ENCODE assay signal across 12 cellular contexts in the genomic region with DNA sequence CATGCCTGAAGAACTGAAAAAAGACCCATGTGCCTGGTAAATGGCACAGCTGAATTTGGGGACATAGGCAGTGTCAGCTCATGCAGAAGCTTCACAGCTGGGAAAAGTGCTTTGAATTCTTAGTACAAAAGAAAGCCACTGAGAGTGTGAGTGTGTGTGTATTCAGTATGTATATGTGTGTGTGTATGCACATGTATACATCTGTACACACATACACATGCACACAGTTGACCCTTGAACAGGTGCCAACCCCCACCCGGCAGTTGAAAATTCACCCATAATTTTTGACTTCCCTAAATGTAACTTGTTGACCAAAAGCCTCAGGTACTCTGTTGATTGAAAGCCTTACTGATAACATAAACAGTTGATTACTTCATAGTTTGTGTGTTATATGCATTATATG. TPM values are rescaled to one million over a fixed set of nuclear protein-coding genes. Genes with fewer than 3 reads are reported as not detected.
A peak's percentile ranks its signal among the peaks of the same experiment; 100 is the strongest.
DNase-seq lines count a peak whose midpoint lies in the region; ATAC-seq, FAIRE-seq and TF ChIP-seq lines count a peak whose summit lies in the region.
"Had no signal": no experiment of that assay in that cellular context is flagged by ENCODE, and none has a peak within 500 bp of the region (broad histone marks: within the 10 kb centered on the region; RNA-seq: fewer than 3 reads in every experiment).

No MANE protein-coding gene starts in this region.

- H2BK120ac ChIP-seq in mesenchymal stem cell (ENCODE audit: low read depth, low read length), result no peak overlapping the region

- H3K27ac Mint-ChIP-seq in T-helper 2 cell treated with Interferon-gamma antibody and Interleukin-4, amounts not matched to agents 5 μg/mL and 100 μg/mL, for 36 hours, result peak overlapping the region; percentile 95

- H3K4me1 ChIP-seq in BE2C, result no peaks in the 10 kb centered on the region
- peaks cover 6% of the 10 kb centered on the region for H3K4me1 ChIP-seq in mesenchymal stem cell (ENCODE audit: control insufficient read depth, insufficient read depth, low read depth, low read length)
- H3K4me1 ChIP-seq in PC-3 (ENCODE audit: insufficient read depth, low read length), result peaks cover 25% of the 10 kb centered on the region
- H3K4me1 ChIP-seq: uterus had no signal

- no peaks in the 10 kb centered on the region for H3F3A ChIP-seq in PC-3 (ENCODE audit: low read length, unreplicated experiment)

- H3K9me3 Mint-ChIP-seq in T-helper 2 cell treated with Interferon-gamma antibody and Interleukin-4, amounts not matched to agents 5 μg/mL and 100 μg/mL, for 36 hours, result no peaks in the 10 kb centered on the region

- H3K9ac ChIP-seq in mesenchymal stem cell (ENCODE audit: low read length) (no peak overlapping the region), PC-3 (ENCODE audit: low read length) (no peak overlapping the region)

- no peak for FAIRE-seq in GM12891 (lab: Jason Lieb, UNC)
- FAIRE-seq: HTR-8/SVneo had no signal

- H3K27me3 Mint-ChIP-seq in T-helper 2 cell treated with Interferon-gamma antibody and Interleukin-4, amounts not matched to agents 5 μg/mL and 100 μg/mL, for 36 hours (ENCODE audit: low read depth), result no peaks in the 10 kb centered on the region

- no peak for DNase-seq in BE2C
- DNase-seq in GM12891 (ENCODE audit: insufficient read length, low spot score), result no peak
- DNase-seq in T-helper 2 cell treated with Interferon-gamma antibody and Interleukin-4, amounts not matched to agents 5 μg/mL and 100 μg/mL, for 36 hours (ENCODE audit: low spot score), result no peak
- DNase-seq in mesenchymal stem cell, result no peak
- no peak for DNase-seq in D341Med (ENCODE audit: low spot score)
- DNase-seq in WERI-Rb-1, result no peak
- no peak for DNase-seq in PC-3
- DNase-seq in DMS 273 (lab: John Stamatoyannopoulos, UW; ENCODE audit: unreplicated experiment), result no peak
- DNase-seq: NCI-H524, uterus had no signal

- 67% methylated on average over 1 of the region's 1 CpG for WGBS in mesenchymal stem cell

- H2BK12ac ChIP-seq in mesenchymal stem cell (ENCODE audit: low read length in 2 of 2), result no peak overlapping the region

- no peak overlapping the region for H3K18ac ChIP-seq in mesenchymal stem cell (ENCODE audit: low read depth in 1 of 2, low read length in 2 of 2)

- no peaks in the 10 kb centered on the region for H3K79me1 ChIP-seq in mesenchymal stem cell (replicated peaks; ENCODE audit: low read length, poor library complexity, severe bottlenecking)

- no TSS peak for BruUV-seq in PC-3 (replicated peaks; lab: Mats Ljungman, UMichigan)

- 0 out of 2 replicates have a peak, but pooled peaks have one; percentile 13 for TF ChIP-seq POLR2A in GM12891 (IDR thresholded peaks at IDR 0.05; ENCODE audit: low read depth, low read length)

- no peaks in the 10 kb centered on the region for H3K36me3 Mint-ChIP-seq in T-helper 2 cell treated with Interferon-gamma antibody and Interleukin-4, amounts not matched to agents 5 μg/mL and 100 μg/mL, for 36 hours (ENCODE audit: low read depth)

- H3K4me3 Mint-ChIP-seq in T-helper 2 cell treated with Interferon-gamma antibody and Interleukin-4, amounts not matched to agents 5 μg/mL and 100 μg/mL, for 36 hours, result peak overlapping the region; percentile 77

- CTCF ChIA-PET in PC-3 (lab: Charles Lee), result no interaction called here

- peaks cover 60% of the 10 kb centered on the region for H3K4me1 Mint-ChIP-seq in T-helper 2 cell treated with Interferon-gamma antibody and Interleukin-4, amounts not matched to agents 5 μg/mL and 100 μg/mL, for 36 hours (ENCODE audit: low read depth)

- H3K23ac ChIP-seq in mesenchymal stem cell (ENCODE audit: low read length in 2 of 2), result no peak overlapping the region

- H2BK5ac ChIP-seq in mesenchymal stem cell (ENCODE audit: low read depth, low read length, poor library complexity, severe bottlenecking), result no peak overlapping the region

- POLR2A ChIA-PET in PC-3 (lab: Charles Lee; ENCODE audit: unreplicated experiment), result no interaction called here

- no peak overlapping the region for H4K8ac ChIP-seq in mesenchymal stem cell (ENCODE audit: low read length)

- no peaks in the 10 kb centered on the region for H3K9me2 ChIP-seq in PC-3 (replicated peaks; ENCODE audit: low read length)

- H3K4me3 ChIP-seq in BE2C (ENCODE audit: low read depth, low read length), result peak overlapping the region; percentile 65
- no peak overlapping the region for H3K4me3 ChIP-seq in mesenchymal stem cell (ENCODE audit: insufficient read depth in 1 of 2, low read depth in 1 of 2, low read length in 2 of 2)
- no peak overlapping the region for H3K4me3 ChIP-seq in WERI-Rb-1 (ENCODE audit: low read depth, low read length)
- no peak overlapping the region for H3K4me3 ChIP-seq in PC-3 (ENCODE audit: low read length)
- H3K4me3 ChIP-seq: uterus had no signal

- no peak overlapping the region for H4K91ac ChIP-seq in mesenchymal stem cell (ENCODE audit: low read length)

- H2AFZ ChIP-seq in mesenchymal stem cell (ENCODE audit: low read depth, low read length) (no peak overlapping the region), PC-3 (ENCODE audit: low read length) (no peak overlapping the region)

- H3K14ac ChIP-seq in mesenchymal stem cell (ENCODE audit: low read length in 2 of 2), result no peak overlapping the region

- no peaks in the 10 kb centered on the region for H3K36me3 ChIP-seq in BE2C
- no peaks in the 10 kb centered on the region for H3K36me3 ChIP-seq in mesenchymal stem cell (ENCODE audit: control insufficient read depth in 1 of 2, insufficient read depth in 2 of 2, low read depth in 1 of 2, low read length in 2 of 2)
- no peaks in the 10 kb centered on the region for H3K36me3 ChIP-seq in WERI-Rb-1
- no peaks in the 10 kb centered on the region; the same call in 1 of the 2 replicates for H3K36me3 ChIP-seq in PC-3 (ENCODE audit: low read depth, low read length)
- H3K36me3 ChIP-seq: uterus had no signal

- H3K4me2 ChIP-seq in mesenchymal stem cell (ENCODE audit: low read length, poor library complexity, severe bottlenecking) (no peak overlapping the region), PC-3 (ENCODE audit: low read length) (no peak overlapping the region)

- H3K4ac ChIP-seq in mesenchymal stem cell (ENCODE audit: low read depth in 1 of 2, low read length in 2 of 2), result no peak overlapping the region

- H3K79me2 ChIP-seq in PC-3 (ENCODE audit: low read length), result no peaks in the 10 kb centered on the region

- intact Hi-C loops in PC-3 (cut with micrococcal nuclease), result loop anchor here (5.0 to 10.0 kb wide), 3 partner anchors 150 to 468 kb away; partner anchors contain the start of genes CENPU and IRF2

- no peaks in the 10 kb centered on the region for H3K9me3 ChIP-seq in BE2C
- no peaks in the 10 kb centered on the region for H3K9me3 ChIP-seq in mesenchymal stem cell (ENCODE audit: control insufficient read depth, low read length)
- no peaks in the 10 kb centered on the region for H3K9me3 ChIP-seq in WERI-Rb-1 (ENCODE audit: severe bottlenecking)
- H3K9me3 ChIP-seq in PC-3 (ENCODE audit: low read length), result no peaks in the 10 kb centered on the region
- H3K9me3 ChIP-seq: uterus had no signal

- no peak for ATAC-seq in PC-3

- H2AK5ac ChIP-seq in mesenchymal stem cell (ENCODE audit: low read length, severe bottlenecking), result peak overlapping the region; percentile 61

- TF ChIP-seq CTCF in BE2C (IDR thresholded peaks at IDR 0.05; ENCODE audit: low read depth, low read length) (no peak), WERI-Rb-1 (IDR thresholded peaks at IDR 0.05; ENCODE audit: low read depth, low read length) (no peak), PC-3 (conservative IDR thresholded peaks at IDR 0.05; ENCODE audit: low read depth, low read length) (no peak)

- H2BK15ac ChIP-seq in mesenchymal stem cell (ENCODE audit: low read depth, poor library complexity, severe bottlenecking), result no peak overlapping the region

- H3K27me3 ChIP-seq in BE2C, result no peaks in the 10 kb centered on the region
- H3K27me3 ChIP-seq in mesenchymal stem cell (ENCODE audit: control insufficient read depth in 1 of 2, insufficient read depth in 1 of 2, low read length in 2 of 2), result no peaks in the 10 kb centered on the region
- no peaks in the 10 kb centered on the region for H3K27me3 ChIP-seq in WERI-Rb-1 (ENCODE audit: insufficient read depth, low read depth, severe bottlenecking)
- H3K27me3 ChIP-seq in PC-3 (ENCODE audit: low read length), result no peaks in the 10 kb centered on the region
- H3K27me3 ChIP-seq: uterus had no signal

- H3K27ac ChIP-seq in mesenchymal stem cell (ENCODE audit: low read length, poor library complexity, severe bottlenecking) (no peak overlapping the region), WERI-Rb-1 (no peak overlapping the region), PC-3 (ENCODE audit: low read length) (no peak overlapping the region)
- H3K27ac ChIP-seq: uterus, VCaP had no signal

- H4K20me1 ChIP-seq in PC-3 (ENCODE audit: low read length), result no peaks in the 10 kb centered on the region

TF ChIP-seq in GM12891, 5 proteins besides CTCF, POLR2A, EP300 and RAD21:
- TF ChIP-seq POLR2AphosphoS5 (IDR thresholded peaks at IDR 0.05; ENCODE audit: low read depth, low read length) (no peak), SPI1 (IDR thresholded peaks at IDR 0.05; ENCODE audit: low read depth, low read length) (peak; percentile 64)

RNA-seq across cellular contexts. Expression of gene ENPP6, which starts 49.5 kb away (rescaled TPM):
- 0.45 TPM for polyA plus RNA-seq in BE2C (2012; ENCODE audit: insufficient read depth, insufficient read length, low read depth)
- 0.35 TPM for polyA plus RNA-seq in GM12891 (2012; ENCODE audit: low read depth, missing spikeins)
- polyA plus RNA-seq in mesenchymal stem cell (2013, experiment 1 of 2), result not detected
- polyA plus RNA-seq in mesenchymal stem cell (2013, experiment 2 of 2), result not detected
- total RNA-seq in PC-3 (2014; rRNA removed), result not detected in 2 replicates
